Comparison of ENCODE assay signal across 27 cellular contexts in genomic region chr9:20592673-20593072, GRCh38. TPM values are rescaled to one million over a fixed set of nuclear protein-coding genes. Genes with fewer than 3 reads are reported as not detected.
DNase-seq lines count a peak whose midpoint lies in the region; ATAC-seq, FAIRE-seq and TF ChIP-seq lines count a peak whose summit lies in the region.
"Had no signal": no experiment of that assay in that cellular context is flagged by ENCODE, and none has a peak within 500 bp of the region (broad histone marks: within the 10 kb centered on the region; RNA-seq: fewer than 3 reads in every experiment).

No MANE protein-coding gene starts in this region.

- H3K4me3 Mint-ChIP-seq in HFFc6 (peak overlapping the region; percentile 69; the same call in 1 of the 2 replicates), astrocyte (ENCODE audit: unreplicated experiment) (peak overlapping the region; percentile 40)
- H3K4me3 Mint-ChIP-seq: activated CD8-positive, alpha-beta T cell treated with anti-CD3 and anti-CD28 coated beads for 36 hours; activated T-cell treated with anti-CD3 and anti-CD28 coated beads, Interleukin-2, amount 50 U/mL, for 4 hours; CD4-positive, alpha-beta memory T cell; nephron had no signal

- no peak overlapping the region for H2AFZ ChIP-seq in astrocyte (ENCODE audit: low read depth, low read length)

- ATAC-seq in GM18861 (IDR thresholded peaks at IDR 0.05; ENCODE audit: unreplicated experiment) (no peak), GM18511 (IDR thresholded peaks at IDR 0.05; ENCODE audit: unreplicated experiment) (no peak), HG03442 (IDR thresholded peaks at IDR 0.05; ENCODE audit: unreplicated experiment) (no peak), body of pancreas (no peak)
- ATAC-seq: activated CD8-positive, alpha-beta T cell treated with anti-CD3 and anti-CD28 coated beads for 36 hours; activated T-cell treated with anti-CD3 and anti-CD28 coated beads, Interleukin-2, amount 50 U/mL, for 4 hours; HepG2; left colon had no signal

- no peak for FAIRE-seq in astrocyte (lab: Jason Lieb, UNC)
- FAIRE-seq: colon, HepG2 had no signal

- H3K27me3 ChIP-seq in astrocyte (ENCODE audit: insufficient read depth, low read length): no peaks in the 10 kb centered on the region
- H3K27me3 ChIP-seq in body of pancreas: no peaks in the 10 kb centered on the region
- H3K27me3 ChIP-seq: stomach, uterus had no signal

- H3K36me3 Mint-ChIP-seq in HFFc6 (ENCODE audit: low read depth): no peaks in the 10 kb centered on the region
- no peaks in the 10 kb centered on the region for H3K36me3 Mint-ChIP-seq in astrocyte (ENCODE audit: low read depth, unreplicated experiment)

- DNase-seq in AG10803 (ENCODE audit: low read depth) (peak; percentile 41), HFFc6 (no peak), astrocyte (ENCODE audit: low read depth) (peak; percentile 72), kidney tubule cell (ENCODE audit: low spot score) (peak; percentile 94), body of pancreas (no peak)
- DNase-seq: ACHN; activated CD8-positive, alpha-beta T cell treated with anti-CD3 and anti-CD28 coated beads for 36 hours; activated naive CD4-positive, alpha-beta T cell treated with anti-CD3 and anti-CD28 coated beads, Interleukin-2, amount 50 U/mL, for 16 hours; activated T-cell treated with anti-CD3 and anti-CD28 coated beads, Interleukin-2, amount 50 U/mL, for 4 hours; CD4-positive, alpha-beta memory T cell; left colon; MM.1S; NCI-H2171 treated with DMSO at 0.1 percent for 48 hours; NCI-H774; OCI-M1; posterior cingulate gyrus; stimulated activated CD4-positive, alpha-beta T cell treated with anti-CD3 and anti-CD28 coated beads, Interleukin-4, amount 100 ng/mL, for 1 hour; stomach; T-helper 9 cell; uterus had no signal

- no peaks in the 10 kb centered on the region for H3K9me3 ChIP-seq in astrocyte (ENCODE audit: insufficient read depth, low read depth, low read length)
- no peaks in the 10 kb centered on the region for H3K9me3 ChIP-seq in body of pancreas
- H3K9me3 ChIP-seq: stomach, uterus had no signal

- H3K4me1 ChIP-seq in astrocyte (ENCODE audit: insufficient read depth, low read length) (peaks cover 21% of the 10 kb centered on the region), body of pancreas (no peaks in the 10 kb centered on the region)

- H3K4me3 ChIP-seq in AG10803 (ENCODE audit: low read length) (no peak overlapping the region), astrocyte (ENCODE audit: insufficient read depth, low read depth, low read length) (no peak overlapping the region), body of pancreas (no peak overlapping the region)
- H3K4me3 ChIP-seq: skin epidermis, stomach, uterus had no signal

- H3K36me3 ChIP-seq in astrocyte (ENCODE audit: insufficient read depth, low read length): no peaks in the 10 kb centered on the region
- H3K36me3 ChIP-seq in body of pancreas (replicated peaks in 1 of 2; ENCODE audit: insufficient read depth in 1 of 2, low read depth in 2 of 2): no peaks in the 10 kb centered on the region
- H3K36me3 ChIP-seq: stomach, uterus had no signal

- no peaks in the 10 kb centered on the region for H3K27me3 Mint-ChIP-seq in HFFc6 (ENCODE audit: insufficient read depth)
- H3K27me3 Mint-ChIP-seq in astrocyte (ENCODE audit: low read depth, unreplicated experiment): no peaks in the 10 kb centered on the region
- H3K27me3 Mint-ChIP-seq: activated CD8-positive, alpha-beta T cell treated with anti-CD3 and anti-CD28 coated beads for 36 hours; CD4-positive, alpha-beta memory T cell had no signal

- H3K4me1 Mint-ChIP-seq in HFFc6 (ENCODE audit: low read depth) (peaks cover 50% of the 10 kb centered on the region), astrocyte (ENCODE audit: low read depth, unreplicated experiment) (peaks cover 35% of the 10 kb centered on the region)

- TF ChIP-seq POLR2A in body of pancreas (IDR thresholded peaks at IDR 0.05): no peak

- peak overlapping the region; percentile 62 for H3K4me2 ChIP-seq in astrocyte (ENCODE audit: low read length)

- intact Hi-C loops in body of pancreas (cut with DNase I): no loop called here

- WGBS in body of pancreas, 2 donors: 86 to 100% methylated on average over 1 of the region's 1 CpG

- TF ChIP-seq CTCF in AG10803 (conservative IDR thresholded peaks at IDR 0.05; ENCODE audit: low read length) (no peak), HFFc6 (IDR thresholded peaks at IDR 0.05) (no peak), astrocyte (IDR thresholded peaks at IDR 0.05; ENCODE audit: insufficient read depth, low read depth, low read length) (no peak), body of pancreas (IDR thresholded peaks at IDR 0.05) (no peak)

- peak overlapping the region; percentile 67 for H3K9ac ChIP-seq in astrocyte (ENCODE audit: low read length)

- H3K27ac Mint-ChIP-seq in HFFc6: peak overlapping the region; percentile 79
- H3K27ac Mint-ChIP-seq in astrocyte (ENCODE audit: unreplicated experiment): peak overlapping the region; percentile 86
- H3K27ac Mint-ChIP-seq: activated CD8-positive, alpha-beta T cell treated with anti-CD3 and anti-CD28 coated beads for 36 hours; CD4-positive, alpha-beta memory T cell; nephron had no signal

- H3K79me2 ChIP-seq in astrocyte (ENCODE audit: insufficient read depth, low read length): no peaks in the 10 kb centered on the region

- no peaks in the 10 kb centered on the region for H3K9me3 Mint-ChIP-seq in HFFc6
- H3K9me3 Mint-ChIP-seq in astrocyte (ENCODE audit: unreplicated experiment): no peaks in the 10 kb centered on the region
- H3K9me3 Mint-ChIP-seq: activated T-cell treated with anti-CD3 and anti-CD28 coated beads, Interleukin-2, amount 50 U/mL, for 4 hours had no signal

- no peaks in the 10 kb centered on the region for H4K20me1 ChIP-seq in astrocyte (ENCODE audit: insufficient read depth, low read length)

- H3K27ac ChIP-seq in astrocyte (ENCODE audit: low read depth, low read length) (peak overlapping the region; percentile 79), body of pancreas (no peak overlapping the region)
- H3K27ac ChIP-seq: skin epidermis, stomach, uterus had no signal

RNA-seq across cellular contexts. Expression of gene MLLT3, which starts 29.6 kb away (rescaled TPM):
- total RNA-seq in HFFc6 (2021; fragmentation: NEBNext Ultra II Directional; extraction: Animal tissue kit (Norgen Biotek cat#: 25700)): 10 to 100 TPM; 23.1 to 27.5 (median 24.7) TPM
- 35.1 and 41.6 TPM in 2 replicates for total RNA-seq in astrocyte
- total RNA-seq in body of pancreas: 1 to 10 TPM; 5.6 to 5.7 TPM

Comparison
In these comparisons a context has a peak if more than half of its experiments do, and no peak if none do; other contexts are left out.
1. DNase-seq: peak in AG10803 (single experiment), astrocyte (single experiment) and kidney tubule cell (single experiment); none in HFFc6 (single experiment) and body of pancreas (0 of 4).